Comparison of ENCODE assay signal across 8 cellular contexts in the genomic region with DNA sequence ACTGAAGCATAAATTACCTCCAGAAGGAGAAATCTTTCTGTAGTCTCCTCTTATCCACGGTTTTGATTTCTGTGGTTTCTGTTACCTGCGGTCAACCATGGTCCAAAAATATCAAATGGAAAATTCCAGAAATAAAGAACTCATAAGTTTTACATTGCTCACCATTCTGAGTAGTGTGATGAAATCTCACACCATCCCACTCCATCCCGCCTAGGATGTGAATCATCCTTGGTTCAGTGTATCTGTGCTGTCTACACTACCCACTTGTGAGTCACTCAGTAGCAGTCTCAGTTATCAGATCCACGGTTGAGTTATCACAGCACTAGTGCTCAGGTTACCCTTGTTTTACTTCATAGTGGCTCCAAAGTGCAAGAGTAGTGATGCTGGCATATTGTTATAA.
DNase-seq lines count a peak whose midpoint lies in the region; ATAC-seq lines count a peak whose summit lies in the region.

No MANE protein-coding gene starts in this region.

- no peaks in the 10 kb centered on the region for H3K36me3 ChIP-seq in aorta (ENCODE audit: control insufficient read depth in 1 of 2, insufficient read depth in 2 of 2, low read length in 1 of 2)

- no peaks in the 10 kb centered on the region for H3K9me3 ChIP-seq in aorta (ENCODE audit: control insufficient read depth, low read length)

- peak; percentile 72 for ATAC-seq in aorta (ENCODE audit: low FRiP score)
- ATAC-seq in HG03520 (IDR thresholded peaks at IDR 0.05; ENCODE audit: unreplicated experiment) = no peak

- no peaks in the 10 kb centered on the region for H3K27me3 ChIP-seq in aorta (ENCODE audit: control insufficient read depth in 1 of 2, insufficient read depth in 2 of 2, low read length in 1 of 2)

- peak; percentile 12 for DNase-seq in stimulated activated CD4-positive, alpha-beta T cell treated with anti-CD3 and anti-CD28 coated beads, Interleukin-15, amount 100 ng/mL, for 24 hours
- no peak for DNase-seq in stimulated activated CD4-positive, alpha-beta T cell treated with anti-CD3 and anti-CD28 coated beads, Interleukin-4, amount 100 ng/mL, for 4 hours
- DNase-seq in SW 1271 (lab: John Stamatoyannopoulos, UW) (peak; percentile 1 to 35), inferior parietal cortex (ENCODE audit: extremely low spot score) (peak; percentile 24), aorta (no peak), epidermal melanocyte (ENCODE audit: insufficient read length, low spot score) (no peak), NCI-H446 (lab: John Stamatoyannopoulos, UW) (no peak)

- no peak overlapping the region for H3K27ac ChIP-seq in aorta (ENCODE audit: low read depth in 1 of 2, low read length in 2 of 2)

- intact Hi-C loops in aorta (cut with DNase I) = no loop called here

- 55 to 60% methylated on average over 4 of the region's 4 CpGs for WGBS in aorta, 2 donors

- peaks cover 2 to 3% of the 10 kb centered on the region in 2 donors for H3K4me1 ChIP-seq in aorta (ENCODE audit: control insufficient read depth in 1 of 2, insufficient read depth in 2 of 2, low read length in 2 of 2)

- no peak overlapping the region for H3K4me3 ChIP-seq in aorta (ENCODE audit: low read length in 2 of 2)

Comparison
In these comparisons a context has a peak if more than half of its experiments do, and no peak if none do; other contexts are left out.
1. DNase-seq: peak in stimulated activated CD4-positive, alpha-beta T cell treated with anti-CD3 and anti-CD28 coated beads, Interleukin-15, amount 100 ng/mL, for 24 hours (single experiment), SW 1271 (2 of 2) and inferior parietal cortex (single experiment); none in stimulated activated CD4-positive, alpha-beta T cell treated with anti-CD3 and anti-CD28 coated beads, Interleukin-4, amount 100 ng/mL, for 4 hours (0 of 2), aorta (0 of 2), epidermal melanocyte (single experiment) and NCI-H446 (0 of 2).